1 cellular context compared by ENCODE assay signal in genomic region chr9:136882109-136882946, GRCh38.
TF ChIP-seq lines count a peak whose summit lies in the region.

No MANE protein-coding gene starts in this region.

TF ChIP-seq in HepG2, 621 proteins besides CTCF, POLR2A, EP300 and RAD21 (continued from another document and continues in another):
- TF ChIP-seq ZNF142 (CRISPR knock-in tag; IDR thresholded peaks at IDR 0.05) (no peak), ZNF879 (CRISPR knock-in tag; IDR thresholded peaks at IDR 0.05) (no peak), SPEN (CRISPR knock-in tag; IDR thresholded peaks at IDR 0.05; ENCODE audit: low read depth) (peak; percentile 40; the same call in 1 of the 2 replicates), EEA1 (CRISPR knock-in tag; IDR thresholded peaks at IDR 0.05; ENCODE audit: borderline replicate concordance) (no peak), ZNF275 (CRISPR knock-in tag; IDR thresholded peaks at IDR 0.05; ENCODE audit: borderline replicate concordance) (no peak), FOXK1 (CRISPR knock-in tag; IDR thresholded peaks at IDR 0.05; ENCODE audit: borderline replicate concordance, low read depth) (peak; percentile 85; the same call in 1 of the 2 replicates), KMT2B (CRISPR knock-in tag; IDR thresholded peaks at IDR 0.05) (peak; percentile 75), ZFP36L1 (CRISPR knock-in tag; IDR thresholded peaks at IDR 0.05) (0 out of 2 replicates have a peak, but pooled peaks have one; percentile 56), ZNF557 (CRISPR knock-in tag; IDR thresholded peaks at IDR 0.05) (no peak), GATAD1 (CRISPR knock-in tag; IDR thresholded peaks at IDR 0.05) (peak; percentile 76), ZFX (CRISPR knock-in tag; IDR thresholded peaks at IDR 0.05; ENCODE audit: low read depth) (peak; percentile 90), DPF2 (CRISPR knock-in tag; IDR thresholded peaks at IDR 0.05; ENCODE audit: borderline replicate concordance, low read depth) (peak; percentile 32), FOXK2 (IDR thresholded peaks at IDR 0.05) (peak; percentile 62; the same call in 1 of the 2 replicates), GPBP1L1 (CRISPR knock-in tag; IDR thresholded peaks at IDR 0.05) (no peak), ZNF354B (CRISPR knock-in tag; IDR thresholded peaks at IDR 0.05) (no peak), ZNF839 (CRISPR knock-in tag; IDR thresholded peaks at IDR 0.05; ENCODE audit: borderline replicate concordance) (0 out of 2 replicates have a peak, but pooled peaks have one; percentile 48), TEAD2 (CRISPR knock-in tag; IDR thresholded peaks at IDR 0.05) (no peak), ZNF781 (CRISPR knock-in tag; IDR thresholded peaks at IDR 0.05; ENCODE audit: borderline replicate concordance, not compliant biosample characterization) (no peak), LCORL (IDR thresholded peaks at IDR 0.05) (no peak; the same call in 1 of the 2 replicates), LCORL (CRISPR knock-in tag; IDR thresholded peaks at IDR 0.05) (peak; percentile 88), ZNF432 (CRISPR knock-in tag; IDR thresholded peaks at IDR 0.05; ENCODE audit: borderline replicate concordance) (no peak), CBX1 (IDR thresholded peaks at IDR 0.05; ENCODE audit: low read depth) (peak; percentile 60), SRY (CRISPR knock-in tag; IDR thresholded peaks at IDR 0.05) (no peak; the same call in 1 of the 2 replicates), HNRNPUL1 (IDR thresholded peaks at IDR 0.05; ENCODE audit: low read depth, low read length) (no peak), MTA1 (CRISPR knock-in tag; IDR thresholded peaks at IDR 0.05; ENCODE audit: borderline replicate concordance) (peak; percentile 87), HES4 (CRISPR knock-in tag; IDR thresholded peaks at IDR 0.05; ENCODE audit: borderline replicate concordance) (peak; percentile 39; the same call in 1 of the 2 replicates), ZNF431 (CRISPR knock-in tag; IDR thresholded peaks at IDR 0.05; ENCODE audit: borderline replicate concordance, low read depth) (peak; percentile 6; the same call in 1 of the 2 replicates), NR3C1 (CRISPR knock-in tag; IDR thresholded peaks at IDR 0.05) (no peak)
- TF ChIP-seq, protein P1, sequence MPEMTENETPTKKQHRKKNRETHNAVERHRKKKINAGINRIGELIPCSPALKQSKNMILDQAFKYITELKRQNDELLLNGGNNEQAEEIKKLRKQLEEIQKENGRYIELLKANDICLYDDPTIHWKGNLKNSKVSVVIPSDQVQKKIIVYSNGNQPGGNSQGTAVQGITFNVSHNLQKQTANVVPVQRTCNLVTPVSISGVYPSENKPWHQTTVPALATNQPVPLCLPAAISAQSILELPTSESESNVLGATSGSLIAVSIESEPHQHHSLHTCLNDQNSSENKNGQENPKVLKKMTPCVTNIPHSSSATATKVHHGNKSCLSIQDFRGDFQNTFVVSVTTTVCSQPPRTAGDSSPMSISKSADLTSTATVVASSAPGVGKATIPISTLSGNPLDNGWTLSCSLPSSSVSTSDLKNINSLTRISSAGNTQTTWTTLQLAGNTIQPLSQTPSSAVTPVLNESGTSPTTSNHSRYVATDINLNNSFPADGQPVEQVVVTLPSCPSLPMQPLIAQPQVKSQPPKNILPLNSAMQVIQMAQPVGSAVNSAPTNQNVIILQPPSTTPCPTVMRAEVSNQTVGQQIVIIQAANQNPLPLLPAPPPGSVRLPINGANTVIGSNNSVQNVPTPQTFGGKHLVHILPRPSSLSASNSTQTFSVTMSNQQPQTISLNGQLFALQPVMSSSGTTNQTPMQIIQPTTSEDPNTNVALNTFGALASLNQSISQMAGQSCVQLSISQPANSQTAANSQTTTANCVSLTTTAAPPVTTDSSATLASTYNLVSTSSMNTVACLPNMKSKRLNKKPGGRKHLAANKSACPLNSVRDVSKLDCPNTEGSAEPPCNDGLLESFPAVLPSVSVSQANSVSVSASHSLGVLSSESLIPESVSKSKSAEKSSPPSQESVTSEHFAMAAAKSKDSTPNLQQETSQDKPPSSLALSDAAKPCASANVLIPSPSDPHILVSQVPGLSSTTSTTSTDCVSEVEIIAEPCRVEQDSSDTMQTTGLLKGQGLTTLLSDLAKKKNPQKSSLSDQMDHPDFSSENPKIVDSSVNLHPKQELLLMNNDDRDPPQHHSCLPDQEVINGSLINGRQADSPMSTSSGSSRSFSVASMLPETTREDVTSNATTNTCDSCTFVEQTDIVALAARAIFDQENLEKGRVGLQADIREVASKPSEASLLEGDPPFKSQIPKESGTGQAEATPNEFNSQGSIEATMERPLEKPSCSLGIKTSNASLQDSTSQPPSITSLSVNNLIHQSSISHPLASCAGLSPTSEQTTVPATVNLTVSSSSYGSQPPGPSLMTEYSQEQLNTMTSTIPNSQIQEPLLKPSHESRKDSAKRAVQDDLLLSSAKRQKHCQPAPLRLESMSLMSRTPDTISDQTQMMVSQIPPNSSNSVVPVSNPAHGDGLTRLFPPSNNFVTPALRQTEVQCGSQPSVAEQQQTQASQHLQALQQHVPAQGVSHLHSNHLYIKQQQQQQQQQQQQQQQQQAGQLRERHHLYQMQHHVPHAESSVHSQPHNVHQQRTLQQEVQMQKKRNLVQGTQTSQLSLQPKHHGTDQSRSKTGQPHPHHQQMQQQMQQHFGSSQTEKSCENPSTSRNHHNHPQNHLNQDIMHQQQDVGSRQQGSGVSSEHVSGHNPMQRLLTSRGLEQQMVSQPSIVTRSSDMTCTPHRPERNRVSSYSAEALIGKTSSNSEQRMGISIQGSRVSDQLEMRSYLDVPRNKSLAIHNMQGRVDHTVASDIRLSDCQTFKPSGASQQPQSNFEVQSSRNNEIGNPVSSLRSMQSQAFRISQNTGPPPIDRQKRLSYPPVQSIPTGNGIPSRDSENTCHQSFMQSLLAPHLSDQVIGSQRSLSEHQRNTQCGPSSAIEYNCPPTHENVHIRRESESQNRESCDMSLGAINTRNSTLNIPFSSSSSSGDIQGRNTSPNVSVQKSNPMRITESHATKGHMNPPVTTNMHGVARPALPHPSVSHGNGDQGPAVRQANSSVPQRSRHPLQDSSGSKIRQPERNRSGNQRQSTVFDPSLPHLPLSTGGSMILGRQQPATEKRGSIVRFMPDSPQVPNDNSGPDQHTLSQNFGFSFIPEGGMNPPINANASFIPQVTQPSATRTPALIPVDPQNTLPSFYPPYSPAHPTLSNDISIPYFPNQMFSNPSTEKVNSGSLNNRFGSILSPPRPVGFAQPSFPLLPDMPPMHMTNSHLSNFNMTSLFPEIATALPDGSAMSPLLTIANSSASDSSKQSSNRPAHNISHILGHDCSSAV (CRISPR knock-in tag; IDR thresholded peaks at IDR 0.05; ENCODE audit: borderline replicate concordance): no peak
- TF ChIP-seq, protein P2, sequence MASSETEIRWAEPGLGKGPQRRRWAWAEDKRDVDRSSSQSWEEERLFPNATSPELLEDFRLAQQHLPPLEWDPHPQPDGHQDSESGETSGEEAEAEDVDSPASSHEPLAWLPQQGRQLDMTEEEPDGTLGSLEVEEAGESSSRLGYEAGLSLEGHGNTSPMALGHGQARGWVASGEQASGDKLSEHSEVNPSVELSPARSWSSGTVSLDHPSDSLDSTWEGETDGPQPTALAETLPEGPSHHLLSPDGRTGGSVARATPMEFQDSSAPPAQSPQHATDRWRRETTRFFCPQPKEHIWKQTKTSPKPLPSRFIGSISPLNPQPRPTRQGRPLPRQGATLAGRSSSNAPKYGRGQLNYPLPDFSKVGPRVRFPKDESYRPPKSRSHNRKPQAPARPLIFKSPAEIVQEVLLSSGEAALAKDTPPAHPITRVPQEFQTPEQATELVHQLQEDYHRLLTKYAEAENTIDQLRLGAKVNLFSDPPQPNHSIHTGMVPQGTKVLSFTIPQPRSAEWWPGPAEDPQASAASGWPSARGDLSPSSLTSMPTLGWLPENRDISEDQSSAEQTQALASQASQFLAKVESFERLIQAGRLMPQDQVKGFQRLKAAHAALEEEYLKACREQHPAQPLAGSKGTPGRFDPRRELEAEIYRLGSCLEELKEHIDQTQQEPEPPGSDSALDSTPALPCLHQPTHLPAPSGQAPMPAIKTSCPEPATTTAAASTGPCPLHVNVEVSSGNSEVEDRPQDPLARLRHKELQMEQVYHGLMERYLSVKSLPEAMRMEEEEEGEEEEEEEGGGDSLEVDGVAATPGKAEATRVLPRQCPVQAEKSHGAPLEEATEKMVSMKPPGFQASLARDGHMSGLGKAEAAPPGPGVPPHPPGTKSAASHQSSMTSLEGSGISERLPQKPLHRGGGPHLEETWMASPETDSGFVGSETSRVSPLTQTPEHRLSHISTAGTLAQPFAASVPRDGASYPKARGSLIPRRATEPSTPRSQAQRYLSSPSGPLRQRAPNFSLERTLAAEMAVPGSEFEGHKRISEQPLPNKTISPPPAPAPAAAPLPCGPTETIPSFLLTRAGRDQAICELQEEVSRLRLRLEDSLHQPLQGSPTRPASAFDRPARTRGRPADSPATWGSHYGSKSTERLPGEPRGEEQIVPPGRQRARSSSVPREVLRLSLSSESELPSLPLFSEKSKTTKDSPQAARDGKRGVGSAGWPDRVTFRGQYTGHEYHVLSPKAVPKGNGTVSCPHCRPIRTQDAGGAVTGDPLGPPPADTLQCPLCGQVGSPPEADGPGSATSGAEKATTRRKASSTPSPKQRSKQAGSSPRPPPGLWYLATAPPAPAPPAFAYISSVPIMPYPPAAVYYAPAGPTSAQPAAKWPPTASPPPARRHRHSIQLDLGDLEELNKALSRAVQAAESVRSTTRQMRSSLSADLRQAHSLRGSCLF (CRISPR knock-in tag; IDR thresholded peaks at IDR 0.05; ENCODE audit: borderline replicate concordance): no peak
